In the genomic region with DNA sequence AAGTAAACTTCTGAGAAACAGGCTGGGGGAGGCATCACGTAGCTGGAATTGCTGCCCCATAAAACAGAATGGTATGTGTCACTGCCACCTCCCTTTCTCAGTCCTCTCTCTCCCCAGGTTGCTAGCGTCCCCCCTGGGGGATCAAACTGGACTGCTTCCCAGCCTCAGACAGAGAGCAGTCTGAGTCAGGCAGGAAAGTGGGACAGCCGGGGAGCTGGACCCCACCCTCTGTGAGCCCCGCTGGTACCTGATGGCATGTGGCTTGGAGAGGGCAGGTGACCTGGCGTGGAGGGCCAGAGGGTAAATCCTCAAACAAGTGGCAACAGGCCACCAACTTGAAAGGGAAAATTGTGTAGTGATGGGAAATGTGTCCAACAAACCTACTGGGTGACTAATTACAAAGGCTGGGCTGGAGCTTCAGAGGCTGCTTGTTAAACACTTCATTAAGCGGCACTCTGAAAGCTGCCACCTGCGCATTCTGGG, we compare ENCODE assay signal across 1 cellular context.
TF ChIP-seq lines count a peak whose summit lies in the region.

No MANE protein-coding gene starts in this region.

TF ChIP-seq in GM23338, 12 proteins besides CTCF, POLR2A, EP300 and RAD21 (continued from another document):
- TF ChIP-seq ZNF462 (CRISPR knock-in tag; IDR thresholded peaks at IDR 0.05), result no peak
